17 cellular contexts compared by ENCODE assay signal in genomic region chr15:36370051-36370734, GRCh38.
"Had no signal": no experiment of that assay in that cellular context is flagged by ENCODE, and none has a peak within 500 bp of the region (broad histone marks: within the 10 kb centered on the region; RNA-seq: fewer than 3 reads in every experiment).

No MANE protein-coding gene starts in this region.

- DNase-seq: activated CD4-positive, alpha-beta T cell treated with anti-CD3 and anti-CD28 coated beads, Interleukin-2, amount 50 U/mL, for 1 hour; activated effector memory CD4-positive, alpha-beta T cell treated with anti-CD3 and anti-CD28 coated beads, Interleukin-2, amount 50 U/mL, for 16 hours; activated T-cell treated with anti-CD3 and anti-CD28 coated beads, Interleukin-2, amount 50 U/mL, for 24 hours; dorsolateral prefrontal cortex; lower lobe of right lung; mucosa of descending colon; naive thymus-derived CD8-positive, alpha-beta T cell; right cardiac atrium; stimulated activated CD4-positive, alpha-beta T cell treated with anti-CD3 and anti-CD28 coated beads, Interleukin-12 subunit alpha, Interleukin-12 subunit beta, amount 100 ng/mL, for 4 hours; stimulated activated CD4-positive, alpha-beta T cell treated with anti-CD3 and anti-CD28 coated beads, Interleukin-2, amount 100 ng/mL, for 48 hours; stimulated activated naive CD4-positive, alpha-beta T cell treated with Interleukin-2 at 50 U/mL for 16 hours had no signal

- H3K4me3 ChIP-seq: dorsolateral prefrontal cortex, esophagus muscularis mucosa, gastroesophageal sphincter, lower lobe of right lung, mucosa of descending colon, SK-N-MC had no signal

- H3K36me3 ChIP-seq: esophagus muscularis mucosa, gastroesophageal sphincter, lower lobe of right lung, neutrophil had no signal

- ATAC-seq: gastroesophageal sphincter; lower lobe of right lung; mucosa of descending colon; naive thymus-derived CD8-positive, alpha-beta T cell; right cardiac atrium had no signal

- H3K27ac ChIP-seq: dorsolateral prefrontal cortex, esophagus muscularis mucosa, gastroesophageal sphincter, lower lobe of right lung, neutrophil, SK-N-MC had no signal

- FAIRE-seq: bronchial epithelial cell, TTC549 had no signal

- H3K4me1 ChIP-seq: esophagus muscularis mucosa, gastroesophageal sphincter, lower lobe of right lung had no signal

- H3K9me3 ChIP-seq: esophagus muscularis mucosa, gastroesophageal sphincter, lower lobe of right lung, mucosa of descending colon, neutrophil had no signal

- H3K27me3 ChIP-seq: dorsolateral prefrontal cortex, esophagus muscularis mucosa, gastroesophageal sphincter, neutrophil had no signal
